ENCODE assay signal across 14 cellular contexts in the genomic region with DNA sequence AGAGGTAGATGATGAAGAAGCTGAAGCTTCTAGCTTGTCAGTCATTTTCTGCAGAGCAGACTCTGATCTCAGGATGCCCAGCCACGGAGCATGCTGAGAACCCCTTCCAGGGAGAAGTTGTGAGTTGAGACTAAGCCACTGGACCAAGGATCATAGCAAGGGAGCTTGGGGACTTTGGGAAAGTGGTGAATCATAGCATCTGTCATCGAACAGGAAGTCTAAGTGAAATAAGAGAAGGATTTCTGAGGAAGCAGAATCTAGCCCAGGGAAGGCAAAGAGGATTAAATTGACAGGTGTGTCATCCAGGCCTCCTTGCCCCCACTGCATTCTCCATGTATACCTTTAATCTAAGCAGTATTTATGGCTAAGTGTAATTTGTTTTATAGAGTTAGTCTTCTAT.
DNase-seq lines count a peak whose midpoint lies in the region; TF ChIP-seq lines count a peak whose summit lies in the region.
"Had no signal": no experiment of that assay in that cellular context is flagged by ENCODE, and none has a peak within 500 bp of the region (broad histone marks: within the 10 kb centered on the region; RNA-seq: fewer than 3 reads in every experiment).

No MANE protein-coding gene starts in this region.

- no peaks in the 10 kb centered on the region for H3K9me3 ChIP-seq in Caco-2
- H3K9me3 ChIP-seq: HAP-1 had no signal

- intact Hi-C loops in Caco-2 (cut with micrococcal nuclease; ENCODE audit: unreplicated experiment): no loop called here
- intact Hi-C loops in cardiac septum (cut with DNase I): no loop called here
- intact Hi-C loops in CD14-positive monocyte (cut with micrococcal nuclease): no loop called here

- no peaks in the 10 kb centered on the region for H3K4me1 Mint-ChIP-seq in Caco-2 (ENCODE audit: low read depth, unreplicated experiment)
- no peaks in the 10 kb centered on the region for H3K4me1 Mint-ChIP-seq in CD14-positive monocyte

- BruUV-seq in Caco-2 (replicated peaks; lab: Mats Ljungman, UMichigan): no TSS peak

- no peaks in the 10 kb centered on the region for H3K4me1 ChIP-seq in Caco-2
- H3K4me1 ChIP-seq: HAP-1 had no signal

- no peaks in the 10 kb centered on the region for H3K9me3 Mint-ChIP-seq in Caco-2 (ENCODE audit: unreplicated experiment)
- peaks cover 0 to 5% (median 1%) of the 10 kb centered on the region in 7 donors for H3K9me3 Mint-ChIP-seq in CD14-positive monocyte

- no peak overlapping the region for H3K4me3 ChIP-seq in Caco-2 (ENCODE audit: low read depth, low read length)
- H3K4me3 ChIP-seq: GM23248, HAP-1 had no signal

- H3K27me3 Mint-ChIP-seq in Caco-2 (ENCODE audit: insufficient read depth, unreplicated experiment) (peaks cover 2% of the 10 kb centered on the region), CD14-positive monocyte (ENCODE audit: low read depth in 3 of 3) (no peaks in the 10 kb centered on the region)

- DNase-seq in LHCN-M2 (ENCODE audit: low read depth) (peak; percentile 84), RKO (ENCODE audit: low spot score) (peak; percentile 16), left kidney (ENCODE audit: low read depth, low spot score) (peak; percentile 21), SKM-1 (lab: John Stamatoyannopoulos, UW; ENCODE audit: unreplicated experiment) (no peak), Caco-2 (no peak), cardiac septum (ENCODE audit: low spot score) (no peak), CD14-positive monocyte (ENCODE audit: low spot score) (no peak)
- DNase-seq: AML-193, GF-D8, GM23248, NCI-H1105, NCI-H2081, NCI-H774 had no signal

- H3K4me3 Mint-ChIP-seq in Caco-2 (ENCODE audit: unreplicated experiment) (no peak overlapping the region), CD14-positive monocyte (no peak overlapping the region)

- POLR2A ChIA-PET in Caco-2 (lab: Charles Lee): no interaction called here

- CTCF ChIA-PET in Caco-2 (lab: Charles Lee): no interaction called here

- no peaks in the 10 kb centered on the region for H3K36me3 Mint-ChIP-seq in Caco-2 (ENCODE audit: insufficient read depth, unreplicated experiment)
- H3K36me3 Mint-ChIP-seq in CD14-positive monocyte: no peaks in the 10 kb centered on the region

- no peaks in the 10 kb centered on the region for H3K27me3 ChIP-seq in Caco-2 (replicated peaks; ENCODE audit: control insufficient read depth, insufficient read depth, low read length)

- no peak overlapping the region for H3K27ac Mint-ChIP-seq in Caco-2 (ENCODE audit: unreplicated experiment)
- H3K27ac Mint-ChIP-seq in CD14-positive monocyte: no peak overlapping the region

- H3K36me3 ChIP-seq in Caco-2 (ENCODE audit: control insufficient read depth, insufficient read depth, low read length): no peaks in the 10 kb centered on the region
- H3K36me3 ChIP-seq: HAP-1 had no signal

- TF ChIP-seq CTCF in Caco-2 (IDR thresholded peaks at IDR 0.05; ENCODE audit: insufficient read depth in 1 of 2, low read depth in 1 of 2, low read length in 1 of 2, severe bottlenecking in 1 of 2, unreplicated experiment in 1 of 2) (no peak), CD14-positive monocyte (IDR thresholded peaks at IDR 0.05) (no peak)

Comparison
In these comparisons a context has a peak if more than half of its experiments do, and no peak if none do; other contexts are left out.
1. DNase-seq: peak in LHCN-M2 (single experiment), RKO (single experiment) and left kidney (single experiment); none in SKM-1 (single experiment), Caco-2 (0 of 2), cardiac septum (single experiment) and CD14-positive monocyte (single experiment).